1 cellular context compared by ENCODE assay signal in genomic region chr10:69064762-69065328, GRCh38.
TF ChIP-seq lines count a peak whose summit lies in the region.

No MANE protein-coding gene starts in this region.

TF ChIP-seq in H1, 55 proteins besides CTCF, POLR2A, EP300 and RAD21:
- TF ChIP-seq RNF2 (IDR thresholded peaks at IDR 0.05; ENCODE audit: borderline replicate concordance, low read depth, low read length, missing control alignments, poor library complexity, severe bottlenecking) (no peak), ZNF274 (IDR thresholded peaks at IDR 0.05; ENCODE audit: borderline replicate concordance, extremely low read depth, low read length) (no peak), SP1 (IDR thresholded peaks at IDR 0.05; ENCODE audit: low read depth, low read length) (no peak), TAF1 (IDR thresholded peaks at IDR 0.05; ENCODE audit: low read depth, low read length) (no peak), YY1 (IDR thresholded peaks at IDR 0.05; ENCODE audit: low read depth, low read length) (no peak), EGR1 (IDR thresholded peaks at IDR 0.05; ENCODE audit: borderline replicate concordance, low read depth, low read length) (no peak), CBX5 (IDR thresholded peaks at IDR 0.05; ENCODE audit: low read depth, low read length) (no peak), SIN3A (conservative IDR thresholded peaks at IDR 0.05 in 1 of 2, IDR thresholded peaks at IDR 0.05 in 1 of 2; ENCODE audit: low read depth in 1 of 2, low read length in 2 of 2) (no peak), E2F6 (IDR thresholded peaks at IDR 0.05) (no peak), HDAC6 (IDR thresholded peaks at IDR 0.05; ENCODE audit: low read depth, low read length) (no peak), BACH1 (IDR thresholded peaks at IDR 0.05; ENCODE audit: low read length) (no peak), CHD7 (IDR thresholded peaks at IDR 0.05; ENCODE audit: insufficient replicate concordance, low read length) (no peak), MAX (IDR thresholded peaks at IDR 0.05) (no peak), HDAC2 (IDR thresholded peaks at IDR 0.05; ENCODE audit: borderline replicate concordance in 1 of 2, low read depth in 2 of 2, low read length in 2 of 2) (no peak)
